In genomic region chr10:97499561-97500296, GRCh38 we compare ENCODE assay signal across 1 cellular context.
TF ChIP-seq lines count a peak whose summit lies in the region.

No MANE protein-coding gene starts in this region.

TF ChIP-seq in H1, 55 proteins besides CTCF, POLR2A, EP300 and RAD21:
- TF ChIP-seq TAF1 (IDR thresholded peaks at IDR 0.05; ENCODE audit: low read depth, low read length) (peak; percentile 48; the same call in 1 of the 2 replicates), SUZ12 (IDR thresholded peaks at IDR 0.05; ENCODE audit: low read length) (peak; percentile 55)
- TF ChIP-seq, protein P1, sequence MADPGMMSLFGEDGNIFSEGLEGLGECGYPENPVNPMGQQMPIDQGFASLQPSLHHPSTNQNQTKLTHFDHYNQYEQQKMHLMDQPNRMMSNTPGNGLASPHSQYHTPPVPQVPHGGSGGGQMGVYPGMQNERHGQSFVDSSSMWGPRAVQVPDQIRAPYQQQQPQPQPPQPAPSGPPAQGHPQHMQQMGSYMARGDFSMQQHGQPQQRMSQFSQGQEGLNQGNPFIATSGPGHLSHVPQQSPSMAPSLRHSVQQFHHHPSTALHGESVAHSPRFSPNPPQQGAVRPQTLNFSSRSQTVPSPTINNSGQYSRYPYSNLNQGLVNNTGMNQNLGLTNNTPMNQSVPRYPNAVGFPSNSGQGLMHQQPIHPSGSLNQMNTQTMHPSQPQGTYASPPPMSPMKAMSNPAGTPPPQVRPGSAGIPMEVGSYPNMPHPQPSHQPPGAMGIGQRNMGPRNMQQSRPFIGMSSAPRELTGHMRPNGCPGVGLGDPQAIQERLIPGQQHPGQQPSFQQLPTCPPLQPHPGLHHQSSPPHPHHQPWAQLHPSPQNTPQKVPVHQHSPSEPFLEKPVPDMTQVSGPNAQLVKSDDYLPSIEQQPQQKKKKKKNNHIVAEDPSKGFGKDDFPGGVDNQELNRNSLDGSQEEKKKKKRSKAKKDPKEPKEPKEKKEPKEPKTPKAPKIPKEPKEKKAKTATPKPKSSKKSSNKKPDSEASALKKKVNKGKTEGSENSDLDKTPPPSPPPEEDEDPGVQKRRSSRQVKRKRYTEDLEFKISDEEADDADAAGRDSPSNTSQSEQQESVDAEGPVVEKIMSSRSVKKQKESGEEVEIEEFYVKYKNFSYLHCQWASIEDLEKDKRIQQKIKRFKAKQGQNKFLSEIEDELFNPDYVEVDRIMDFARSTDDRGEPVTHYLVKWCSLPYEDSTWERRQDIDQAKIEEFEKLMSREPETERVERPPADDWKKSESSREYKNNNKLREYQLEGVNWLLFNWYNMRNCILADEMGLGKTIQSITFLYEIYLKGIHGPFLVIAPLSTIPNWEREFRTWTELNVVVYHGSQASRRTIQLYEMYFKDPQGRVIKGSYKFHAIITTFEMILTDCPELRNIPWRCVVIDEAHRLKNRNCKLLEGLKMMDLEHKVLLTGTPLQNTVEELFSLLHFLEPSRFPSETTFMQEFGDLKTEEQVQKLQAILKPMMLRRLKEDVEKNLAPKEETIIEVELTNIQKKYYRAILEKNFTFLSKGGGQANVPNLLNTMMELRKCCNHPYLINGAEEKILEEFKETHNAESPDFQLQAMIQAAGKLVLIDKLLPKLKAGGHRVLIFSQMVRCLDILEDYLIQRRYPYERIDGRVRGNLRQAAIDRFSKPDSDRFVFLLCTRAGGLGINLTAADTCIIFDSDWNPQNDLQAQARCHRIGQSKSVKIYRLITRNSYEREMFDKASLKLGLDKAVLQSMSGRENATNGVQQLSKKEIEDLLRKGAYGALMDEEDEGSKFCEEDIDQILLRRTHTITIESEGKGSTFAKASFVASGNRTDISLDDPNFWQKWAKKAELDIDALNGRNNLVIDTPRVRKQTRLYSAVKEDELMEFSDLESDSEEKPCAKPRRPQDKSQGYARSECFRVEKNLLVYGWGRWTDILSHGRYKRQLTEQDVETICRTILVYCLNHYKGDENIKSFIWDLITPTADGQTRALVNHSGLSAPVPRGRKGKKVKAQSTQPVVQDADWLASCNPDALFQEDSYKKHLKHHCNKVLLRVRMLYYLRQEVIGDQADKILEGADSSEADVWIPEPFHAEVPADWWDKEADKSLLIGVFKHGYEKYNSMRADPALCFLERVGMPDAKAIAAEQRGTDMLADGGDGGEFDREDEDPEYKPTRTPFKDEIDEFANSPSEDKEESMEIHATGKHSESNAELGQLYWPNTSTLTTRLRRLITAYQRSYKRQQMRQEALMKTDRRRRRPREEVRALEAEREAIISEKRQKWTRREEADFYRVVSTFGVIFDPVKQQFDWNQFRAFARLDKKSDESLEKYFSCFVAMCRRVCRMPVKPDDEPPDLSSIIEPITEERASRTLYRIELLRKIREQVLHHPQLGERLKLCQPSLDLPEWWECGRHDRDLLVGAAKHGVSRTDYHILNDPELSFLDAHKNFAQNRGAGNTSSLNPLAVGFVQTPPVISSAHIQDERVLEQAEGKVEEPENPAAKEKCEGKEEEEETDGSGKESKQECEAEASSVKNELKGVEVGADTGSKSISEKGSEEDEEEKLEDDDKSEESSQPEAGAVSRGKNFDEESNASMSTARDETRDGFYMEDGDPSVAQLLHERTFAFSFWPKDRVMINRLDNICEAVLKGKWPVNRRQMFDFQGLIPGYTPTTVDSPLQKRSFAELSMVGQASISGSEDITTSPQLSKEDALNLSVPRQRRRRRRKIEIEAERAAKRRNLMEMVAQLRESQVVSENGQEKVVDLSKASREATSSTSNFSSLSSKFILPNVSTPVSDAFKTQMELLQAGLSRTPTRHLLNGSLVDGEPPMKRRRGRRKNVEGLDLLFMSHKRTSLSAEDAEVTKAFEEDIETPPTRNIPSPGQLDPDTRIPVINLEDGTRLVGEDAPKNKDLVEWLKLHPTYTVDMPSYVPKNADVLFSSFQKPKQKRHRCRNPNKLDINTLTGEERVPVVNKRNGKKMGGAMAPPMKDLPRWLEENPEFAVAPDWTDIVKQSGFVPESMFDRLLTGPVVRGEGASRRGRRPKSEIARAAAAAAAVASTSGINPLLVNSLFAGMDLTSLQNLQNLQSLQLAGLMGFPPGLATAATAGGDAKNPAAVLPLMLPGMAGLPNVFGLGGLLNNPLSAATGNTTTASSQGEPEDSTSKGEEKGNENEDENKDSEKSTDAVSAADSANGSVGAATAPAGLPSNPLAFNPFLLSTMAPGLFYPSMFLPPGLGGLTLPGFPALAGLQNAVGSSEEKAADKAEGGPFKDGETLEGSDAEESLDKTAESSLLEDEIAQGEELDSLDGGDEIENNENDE (IDR thresholded peaks at IDR 0.05; ENCODE audit: insufficient replicate concordance, low read length): no peak
